In genomic region chr11:97143463-97143862, GRCh38 we compare ENCODE assay signal across 28 cellular contexts.
"Had no signal": no experiment of that assay in that cellular context is flagged by ENCODE, and none has a peak within 500 bp of the region (broad histone marks: within the 10 kb centered on the region; RNA-seq: fewer than 3 reads in every experiment).

No MANE protein-coding gene starts in this region.

- FAIRE-seq: endometrium, islet of Langerhans had no signal

- H3K4me3 ChIP-seq: colonic mucosa, esophagus squamous epithelium, heart right ventricle, left lung, mucosa of descending colon, prostate gland, right atrium auricular region, smooth muscle cell, testis, tibial artery had no signal

- ATAC-seq: effector memory CD8-positive, alpha-beta T cell; heart right ventricle; left cardiac atrium; left lung; mucosa of descending colon; sciatic nerve; stimulated activated effector memory CD8-positive, alpha-beta T cell treated with anti-CD3 and anti-CD28 coated beads, Interleukin-12 subunit alpha, Interleukin-12 subunit beta, amount 100 ng/mL, for 72 hours; stimulated activated naive CD8-positive, alpha-beta T cell treated with anti-CD3 and anti-CD28 coated beads, Interleukin-15, Interleukin-2, amounts not matched to agents 100 U/mL and 50 U/mL, for 24 hours had no signal

- DNase-seq: colonic mucosa; effector memory CD8-positive, alpha-beta T cell; erythroblast; esophagus squamous epithelium; foreskin melanocyte; glutamatergic neuron; heart right ventricle; hippocampal formation; left cardiac atrium; left lung; mesenchymal stem cell; mucosa of descending colon; naive B cell; nucleus accumbens; stimulated activated CD4-positive, alpha-beta T cell treated with anti-CD3 and anti-CD28 coated beads, Interleukin-12 subunit alpha, Interleukin-12 subunit beta, amount 100 ng/mL, for 4 hours; stimulated activated CD4-positive, alpha-beta T cell treated with anti-CD3 and anti-CD28 coated beads, Interleukin-2, amount 100 ng/mL, for 24 hours; stimulated activated CD4-positive, alpha-beta T cell treated with anti-CD3 and anti-CD28 coated beads, Interleukin-4, amount 100 ng/mL, for 24 hours; stimulated activated naive CD8-positive, alpha-beta T cell treated with anti-CD3 and anti-CD28 coated beads, Interleukin-15, Interleukin-2, amounts not matched to agents 100 U/mL and 50 U/mL, for 24 hours; substantia nigra; testis; tibial artery had no signal
